Comparison of ENCODE assay signal across 12 cellular contexts in the genomic region with DNA sequence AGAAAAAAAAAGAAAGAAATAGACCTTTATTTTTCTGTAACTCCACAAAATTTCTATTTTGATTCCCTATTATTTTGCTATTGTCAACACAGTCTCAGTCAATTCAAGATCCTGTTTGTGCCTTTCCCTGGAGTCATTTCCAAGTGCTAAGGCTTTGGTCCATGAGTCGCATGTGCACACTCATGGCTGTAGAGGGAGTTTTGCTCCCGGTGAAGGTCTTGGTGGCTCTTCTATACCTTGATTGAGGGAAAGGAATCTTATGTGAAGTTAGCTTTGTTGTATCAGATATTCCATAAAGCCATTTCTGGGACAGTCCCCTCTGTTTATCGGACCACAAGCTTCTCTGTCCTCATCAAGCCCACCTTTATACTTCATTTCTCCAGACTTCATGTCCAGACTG. TPM values are rescaled to one million over a fixed set of nuclear protein-coding genes. Genes with fewer than 3 reads are reported as not detected.
DNase-seq lines count a peak whose midpoint lies in the region; ATAC-seq, FAIRE-seq and TF ChIP-seq lines count a peak whose summit lies in the region.
"Had no signal": no experiment of that assay in that cellular context is flagged by ENCODE, and none has a peak within 500 bp of the region (broad histone marks: within the 10 kb centered on the region; RNA-seq: fewer than 3 reads in every experiment).

No MANE protein-coding gene starts in this region.

- intact Hi-C loops in MCF 10A (cut with micrococcal nuclease) (loop anchor here (5.0 to 10.0 kb wide), 2 partner anchors 66 to 338 kb away; no protein-coding TSS in a partner anchor), breast epithelium (cut with DNase I; ENCODE audit: low total_unique reads) (no loop called here)

- ATAC-seq in GM18907 (IDR thresholded peaks at IDR 0.05; ENCODE audit: unreplicated experiment) = no peak
- no peak for ATAC-seq in HG03159 (IDR thresholded peaks at IDR 0.05; ENCODE audit: unreplicated experiment)
- no peak for ATAC-seq in activated CD8-positive, alpha-beta memory T cell treated with anti-CD3 and anti-CD28 coated beads, Interleukin-2, amount 10 ng/mL, durations not matched to agents 7 days and 5 days

- H3K4me1 ChIP-seq in breast epithelium = no peaks in the 10 kb centered on the region

- H3K27ac Mint-ChIP-seq in MCF 10A (ENCODE audit: low read depth, unreplicated experiment) = no peak overlapping the region
- H3K27ac Mint-ChIP-seq in activated CD8-positive, alpha-beta memory T cell treated with anti-CD3 and anti-CD28 coated beads, Interleukin-2, amount 10 ng/mL, durations not matched to agents 7 days and 5 days = no peak overlapping the region

- DNase-seq in MCF 10A (ENCODE audit: unreplicated experiment) (peak; percentile 64), breast epithelium (ENCODE audit: low spot score in 2 of 2) (no peak), NCI-H69 (lab: John Stamatoyannopoulos, UW) (peak; percentile 37), fibroblast of mammary gland (ENCODE audit: low read depth) (peak; percentile 55), urothelium cell line (ENCODE audit: low spot score) (peak; percentile 14)
- no peak for DNase-seq in activated CD8-positive, alpha-beta memory T cell treated with anti-CD3 and anti-CD28 coated beads, Interleukin-2, amount 10 ng/mL, durations not matched to agents 7 days and 5 days
- DNase-seq: activated T-cell treated with anti-CD3 and anti-CD28 coated beads for 4 hours, cortex of kidney, NCI-H1048, occipital lobe had no signal

- H3K4me3 ChIP-seq in breast epithelium (no peak overlapping the region), fibroblast of mammary gland (ENCODE audit: control insufficient read depth, low read depth, low read length) (no peak overlapping the region)

- no peak overlapping the region for H3K27ac ChIP-seq in breast epithelium

- no peaks in the 10 kb centered on the region for H3K27me3 Mint-ChIP-seq in MCF 10A (ENCODE audit: insufficient read depth, unreplicated experiment)
- H3K27me3 Mint-ChIP-seq in activated CD8-positive, alpha-beta memory T cell treated with anti-CD3 and anti-CD28 coated beads, Interleukin-2, amount 10 ng/mL, durations not matched to agents 7 days and 5 days = peaks cover 21% of the 10 kb centered on the region

- no peaks in the 10 kb centered on the region for H3K9me3 Mint-ChIP-seq in MCF 10A (ENCODE audit: unreplicated experiment)
- H3K9me3 Mint-ChIP-seq in activated CD8-positive, alpha-beta memory T cell treated with anti-CD3 and anti-CD28 coated beads, Interleukin-2, amount 10 ng/mL, durations not matched to agents 7 days and 5 days (ENCODE audit: low read depth) = no peaks in the 10 kb centered on the region

- H3K9me3 ChIP-seq in breast epithelium = no peaks in the 10 kb centered on the region

- H3K4me1 Mint-ChIP-seq in MCF 10A (ENCODE audit: insufficient read depth, unreplicated experiment) = no peaks in the 10 kb centered on the region
- H3K4me1 Mint-ChIP-seq in activated CD8-positive, alpha-beta memory T cell treated with anti-CD3 and anti-CD28 coated beads, Interleukin-2, amount 10 ng/mL, durations not matched to agents 7 days and 5 days = peaks cover 27% of the 10 kb centered on the region

- no TSS peak for BruUV-seq in MCF 10A (replicated peaks; lab: Mats Ljungman, UMichigan)

- POLR2A ChIA-PET in MCF 10A (lab: Yijun Ruan, JAX) = no interaction called here

- peaks cover 15% of the 10 kb centered on the region for H3K36me3 Mint-ChIP-seq in MCF 10A (ENCODE audit: insufficient read depth, unreplicated experiment)
- no peaks in the 10 kb centered on the region for H3K36me3 Mint-ChIP-seq in activated CD8-positive, alpha-beta memory T cell treated with anti-CD3 and anti-CD28 coated beads, Interleukin-2, amount 10 ng/mL, durations not matched to agents 7 days and 5 days

- CTCF ChIA-PET in MCF 10A (lab: Yijun Ruan, JAX) = interaction anchor here (0.6 to 0.9 kb wide), 2 partner anchors 14 to 127 kb away, joined by 3 to 4 read pairs; no protein-coding TSS in a partner anchor
- CTCF ChIA-PET in activated CD8-positive, alpha-beta memory T cell treated with anti-CD3 and anti-CD28 coated beads, Interleukin-2, amount 10 ng/mL, durations not matched to agents 7 days and 5 days (lab: Charles Lee) = interaction anchor here (1.0 to 3.0 kb wide), 2 partner anchors 63 to 126 kb away, joined by 3 to 11 read pairs; no protein-coding TSS in a partner anchor

- H3K27me3 ChIP-seq in breast epithelium = no peaks in the 10 kb centered on the region

- H3K36me3 ChIP-seq in breast epithelium = no peaks in the 10 kb centered on the region

- no peak overlapping the region for H3K4me3 Mint-ChIP-seq in MCF 10A (ENCODE audit: unreplicated experiment)
- H3K4me3 Mint-ChIP-seq in activated CD8-positive, alpha-beta memory T cell treated with anti-CD3 and anti-CD28 coated beads, Interleukin-2, amount 10 ng/mL, durations not matched to agents 7 days and 5 days = no peak overlapping the region

- no peak for TF ChIP-seq POLR2A in breast epithelium (IDR thresholded peaks at IDR 0.05)

- no peak for FAIRE-seq in urothelium cell line (lab: Jason Lieb, UNC)

- no peak for TF ChIP-seq CTCF in MCF 10A (IDR thresholded peaks at IDR 0.05; ENCODE audit: unreplicated experiment)
- TF ChIP-seq CTCF in breast epithelium (IDR thresholded peaks at IDR 0.05) = no peak
- peak; percentile 55 for TF ChIP-seq CTCF in fibroblast of mammary gland (conservative IDR thresholded peaks at IDR 0.05; ENCODE audit: control insufficient read depth, insufficient read depth, low read depth, low read length)

RNA-seq across cellular contexts. Expression of a gene that starts 58.7 kb away (rescaled TPM):
- 0.83 and 1.5 TPM in 2 replicates for total RNA-seq in MCF 10A (2022)
- total RNA-seq in breast epithelium = 10 to 100 TPM; 32.1 to 47.4 (median 37.9) TPM
- 100 to 1,000 TPM; 184 to 220 TPM for total RNA-seq in activated CD8-positive, alpha-beta memory T cell treated with anti-CD3 and anti-CD28 coated beads, Interleukin-2, amount 10 ng/mL, durations not matched to agents 7 days and 5 days

RNA-seq across cellular contexts. Expression of a gene that starts 59.0 kb away (rescaled TPM):
- total RNA-seq in MCF 10A (2022) = 9.8 and 11.8 TPM in 2 replicates
- total RNA-seq in breast epithelium = 10 to 100 TPM; 27.8 to 40.0 (median 28.2) TPM
- 10 to 100 TPM; 19.9 to 23.4 TPM for total RNA-seq in activated CD8-positive, alpha-beta memory T cell treated with anti-CD3 and anti-CD28 coated beads, Interleukin-2, amount 10 ng/mL, durations not matched to agents 7 days and 5 days

Comparison
In these comparisons a context has a peak if more than half of its experiments do, and no peak if none do; other contexts are left out.
1. DNase-seq: peak in MCF 10A (single experiment), NCI-H69 (single experiment), fibroblast of mammary gland (single experiment) and urothelium cell line (single experiment); none in breast epithelium (0 of 2) and activated CD8-positive, alpha-beta memory T cell treated with anti-CD3 and anti-CD28 coated beads, Interleukin-2, amount 10 ng/mL, durations not matched to agents 7 days and 5 days (single experiment).
2. RNA of a gene that starts 58.7 kb away (total RNA-seq): 184 to 220 TPM in activated CD8-positive, alpha-beta memory T cell treated with anti-CD3 and anti-CD28 coated beads, Interleukin-2, amount 10 ng/mL, durations not matched to agents 7 days and 5 days and 32.1 to 47.4 TPM in breast epithelium; 0.83 to 1.5 TPM in MCF 10A; every median in the first group is over 10 times any median in the second.